1 cellular context compared by ENCODE assay signal in genomic region chr9:89375181-89375760, GRCh38.
TF ChIP-seq lines count a peak whose summit lies in the region.

No MANE protein-coding gene starts in this region.

TF ChIP-seq in HepG2, 621 proteins besides CTCF, POLR2A, EP300 and RAD21 (continued from another document):
- TF ChIP-seq ZNF335 (CRISPR knock-in tag; IDR thresholded peaks at IDR 0.05) (peak; percentile 61; the same call in 1 of the 2 replicates), ZNF329 (CRISPR knock-in tag; IDR thresholded peaks at IDR 0.05; ENCODE audit: low read depth) (no peak), RBFOX2 (IDR thresholded peaks at IDR 0.05; ENCODE audit: low read depth, low read length) (no peak), ZBTB3 (CRISPR knock-in tag; IDR thresholded peaks at IDR 0.05; ENCODE audit: borderline replicate concordance, low read depth) (no peak), ZNF101 (CRISPR knock-in tag; IDR thresholded peaks at IDR 0.05; ENCODE audit: borderline replicate concordance, low read depth) (no peak), FOXC1 (CRISPR knock-in tag; IDR thresholded peaks at IDR 0.05; ENCODE audit: borderline replicate concordance) (no peak), THAP11 (CRISPR knock-in tag; IDR thresholded peaks at IDR 0.05) (no peak), ZNF431 (CRISPR knock-in tag; IDR thresholded peaks at IDR 0.05; ENCODE audit: borderline replicate concordance, low read depth) (no peak), HOXA5 (CRISPR knock-in tag; IDR thresholded peaks at IDR 0.05) (no peak), UBTF (CRISPR knock-in tag; IDR thresholded peaks at IDR 0.05) (peak; percentile 51; the same call in 1 of the 2 replicates)
- TF ChIP-seq, protein P1, sequence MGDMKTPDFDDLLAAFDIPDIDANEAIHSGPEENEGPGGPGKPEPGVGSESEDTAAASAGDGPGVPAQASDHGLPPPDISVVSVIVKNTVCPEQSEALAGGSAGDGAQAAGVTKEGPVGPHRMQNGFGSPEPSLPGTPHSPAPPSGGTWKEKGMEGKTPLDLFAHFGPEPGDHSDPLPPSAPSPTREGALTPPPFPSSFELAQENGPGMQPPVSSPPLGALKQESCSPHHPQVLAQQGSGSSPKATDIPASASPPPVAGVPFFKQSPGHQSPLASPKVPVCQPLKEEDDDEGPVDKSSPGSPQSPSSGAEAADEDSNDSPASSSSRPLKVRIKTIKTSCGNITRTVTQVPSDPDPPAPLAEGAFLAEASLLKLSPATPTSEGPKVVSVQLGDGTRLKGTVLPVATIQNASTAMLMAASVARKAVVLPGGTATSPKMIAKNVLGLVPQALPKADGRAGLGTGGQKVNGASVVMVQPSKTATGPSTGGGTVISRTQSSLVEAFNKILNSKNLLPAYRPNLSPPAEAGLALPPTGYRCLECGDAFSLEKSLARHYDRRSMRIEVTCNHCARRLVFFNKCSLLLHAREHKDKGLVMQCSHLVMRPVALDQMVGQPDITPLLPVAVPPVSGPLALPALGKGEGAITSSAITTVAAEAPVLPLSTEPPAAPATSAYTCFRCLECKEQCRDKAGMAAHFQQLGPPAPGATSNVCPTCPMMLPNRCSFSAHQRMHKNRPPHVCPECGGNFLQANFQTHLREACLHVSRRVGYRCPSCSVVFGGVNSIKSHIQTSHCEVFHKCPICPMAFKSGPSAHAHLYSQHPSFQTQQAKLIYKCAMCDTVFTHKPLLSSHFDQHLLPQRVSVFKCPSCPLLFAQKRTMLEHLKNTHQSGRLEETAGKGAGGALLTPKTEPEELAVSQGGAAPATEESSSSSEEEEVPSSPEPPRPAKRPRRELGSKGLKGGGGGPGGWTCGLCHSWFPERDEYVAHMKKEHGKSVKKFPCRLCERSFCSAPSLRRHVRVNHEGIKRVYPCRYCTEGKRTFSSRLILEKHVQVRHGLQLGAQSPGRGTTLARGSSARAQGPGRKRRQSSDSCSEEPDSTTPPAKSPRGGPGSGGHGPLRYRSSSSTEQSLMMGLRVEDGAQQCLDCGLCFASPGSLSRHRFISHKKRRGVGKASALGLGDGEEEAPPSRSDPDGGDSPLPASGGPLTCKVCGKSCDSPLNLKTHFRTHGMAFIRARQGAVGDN (CRISPR knock-in tag; IDR thresholded peaks at IDR 0.05): peak; percentile 39; the same call in 1 of the 2 replicates
